1 cellular context compared by ENCODE assay signal in the genomic region with DNA sequence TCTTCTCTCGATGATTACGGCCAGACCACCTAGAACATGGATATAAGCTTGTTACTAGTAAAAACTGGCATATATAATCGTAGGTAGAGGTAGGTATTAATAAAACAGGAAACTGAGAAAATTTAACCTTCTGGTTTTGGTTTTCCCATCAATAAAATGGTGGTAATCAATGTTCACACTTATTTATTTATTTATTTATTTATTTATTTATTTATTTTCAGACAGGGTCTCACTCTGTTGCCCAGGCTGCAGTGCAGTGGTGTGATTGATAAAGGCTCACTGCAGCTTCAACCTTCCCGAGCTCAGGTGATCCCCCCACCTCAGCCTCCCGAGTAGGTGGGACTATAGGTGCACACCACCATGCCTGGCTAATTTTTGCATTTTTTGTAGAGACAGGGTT.
TF ChIP-seq lines count a peak whose summit lies in the region.

No MANE protein-coding gene starts in this region.

TF ChIP-seq in HEK293, 187 proteins besides CTCF, POLR2A, EP300 and RAD21 (continued from another document):
- no peak for TF ChIP-seq KLF16 (tag by site-specific recombination; IDR thresholded peaks at IDR 0.05)
- no peak for TF ChIP-seq GLIS1 (tag by site-specific recombination; IDR thresholded peaks at IDR 0.05)
- TF ChIP-seq, protein P1, sequence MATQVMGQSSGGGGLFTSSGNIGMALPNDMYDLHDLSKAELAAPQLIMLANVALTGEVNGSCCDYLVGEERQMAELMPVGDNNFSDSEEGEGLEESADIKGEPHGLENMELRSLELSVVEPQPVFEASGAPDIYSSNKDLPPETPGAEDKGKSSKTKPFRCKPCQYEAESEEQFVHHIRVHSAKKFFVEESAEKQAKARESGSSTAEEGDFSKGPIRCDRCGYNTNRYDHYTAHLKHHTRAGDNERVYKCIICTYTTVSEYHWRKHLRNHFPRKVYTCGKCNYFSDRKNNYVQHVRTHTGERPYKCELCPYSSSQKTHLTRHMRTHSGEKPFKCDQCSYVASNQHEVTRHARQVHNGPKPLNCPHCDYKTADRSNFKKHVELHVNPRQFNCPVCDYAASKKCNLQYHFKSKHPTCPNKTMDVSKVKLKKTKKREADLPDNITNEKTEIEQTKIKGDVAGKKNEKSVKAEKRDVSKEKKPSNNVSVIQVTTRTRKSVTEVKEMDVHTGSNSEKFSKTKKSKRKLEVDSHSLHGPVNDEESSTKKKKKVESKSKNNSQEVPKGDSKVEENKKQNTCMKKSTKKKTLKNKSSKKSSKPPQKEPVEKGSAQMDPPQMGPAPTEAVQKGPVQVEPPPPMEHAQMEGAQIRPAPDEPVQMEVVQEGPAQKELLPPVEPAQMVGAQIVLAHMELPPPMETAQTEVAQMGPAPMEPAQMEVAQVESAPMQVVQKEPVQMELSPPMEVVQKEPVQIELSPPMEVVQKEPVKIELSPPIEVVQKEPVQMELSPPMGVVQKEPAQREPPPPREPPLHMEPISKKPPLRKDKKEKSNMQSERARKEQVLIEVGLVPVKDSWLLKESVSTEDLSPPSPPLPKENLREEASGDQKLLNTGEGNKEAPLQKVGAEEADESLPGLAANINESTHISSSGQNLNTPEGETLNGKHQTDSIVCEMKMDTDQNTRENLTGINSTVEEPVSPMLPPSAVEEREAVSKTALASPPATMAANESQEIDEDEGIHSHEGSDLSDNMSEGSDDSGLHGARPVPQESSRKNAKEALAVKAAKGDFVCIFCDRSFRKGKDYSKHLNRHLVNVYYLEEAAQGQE (tag by site-specific recombination; IDR thresholded peaks at IDR 0.05): peak; percentile 70
- TF ChIP-seq WT1 (tag by site-specific recombination; IDR thresholded peaks at IDR 0.05): no peak
- no peak for TF ChIP-seq ZNF423 (tag by site-specific recombination; IDR thresholded peaks at IDR 0.05)
- TF ChIP-seq SALL2 (tag by site-specific recombination; IDR thresholded peaks at IDR 0.05; ENCODE audit: borderline replicate concordance): no peak
- no peak for TF ChIP-seq ZNF549 (tag by site-specific recombination; IDR thresholded peaks at IDR 0.05)
- 0 out of 2 replicates have a peak, but pooled peaks have one; percentile 39 for TF ChIP-seq ZNF121 (tag by site-specific recombination; IDR thresholded peaks at IDR 0.05)
- TF ChIP-seq ZNF133 (tag by site-specific recombination; IDR thresholded peaks at IDR 0.05): no peak
- TF ChIP-seq, protein P2, sequence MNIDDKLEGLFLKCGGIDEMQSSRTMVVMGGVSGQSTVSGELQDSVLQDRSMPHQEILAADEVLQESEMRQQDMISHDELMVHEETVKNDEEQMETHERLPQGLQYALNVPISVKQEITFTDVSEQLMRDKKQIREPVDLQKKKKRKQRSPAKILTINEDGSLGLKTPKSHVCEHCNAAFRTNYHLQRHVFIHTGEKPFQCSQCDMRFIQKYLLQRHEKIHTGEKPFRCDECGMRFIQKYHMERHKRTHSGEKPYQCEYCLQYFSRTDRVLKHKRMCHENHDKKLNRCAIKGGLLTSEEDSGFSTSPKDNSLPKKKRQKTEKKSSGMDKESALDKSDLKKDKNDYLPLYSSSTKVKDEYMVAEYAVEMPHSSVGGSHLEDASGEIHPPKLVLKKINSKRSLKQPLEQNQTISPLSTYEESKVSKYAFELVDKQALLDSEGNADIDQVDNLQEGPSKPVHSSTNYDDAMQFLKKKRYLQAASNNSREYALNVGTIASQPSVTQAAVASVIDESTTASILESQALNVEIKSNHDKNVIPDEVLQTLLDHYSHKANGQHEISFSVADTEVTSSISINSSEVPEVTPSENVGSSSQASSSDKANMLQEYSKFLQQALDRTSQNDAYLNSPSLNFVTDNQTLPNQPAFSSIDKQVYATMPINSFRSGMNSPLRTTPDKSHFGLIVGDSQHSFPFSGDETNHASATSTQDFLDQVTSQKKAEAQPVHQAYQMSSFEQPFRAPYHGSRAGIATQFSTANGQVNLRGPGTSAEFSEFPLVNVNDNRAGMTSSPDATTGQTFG (tag by site-specific recombination; IDR thresholded peaks at IDR 0.05; ENCODE audit: borderline replicate concordance): no peak
- TF ChIP-seq ZNF274 (IDR thresholded peaks at IDR 0.05; ENCODE audit: low read length): no peak
- no peak for TF ChIP-seq ZNF274 (tag by site-specific recombination; IDR thresholded peaks at IDR 0.05; ENCODE audit: borderline replicate concordance)
- TF ChIP-seq ZBTB20 (tag by site-specific recombination; IDR thresholded peaks at IDR 0.05): no peak
- peak; percentile 75 for TF ChIP-seq ZBTB8A (tag by site-specific recombination; IDR thresholded peaks at IDR 0.05)
- TF ChIP-seq, protein P3, sequence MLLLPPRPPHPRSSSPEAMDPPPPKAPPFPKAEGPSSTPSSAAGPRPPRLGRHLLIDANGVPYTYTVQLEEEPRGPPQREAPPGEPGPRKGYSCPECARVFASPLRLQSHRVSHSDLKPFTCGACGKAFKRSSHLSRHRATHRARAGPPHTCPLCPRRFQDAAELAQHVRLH (tag by site-specific recombination; IDR thresholded peaks at IDR 0.05): peak; percentile 36; the same call in 1 of the 2 replicates
- TF ChIP-seq, protein P4, sequence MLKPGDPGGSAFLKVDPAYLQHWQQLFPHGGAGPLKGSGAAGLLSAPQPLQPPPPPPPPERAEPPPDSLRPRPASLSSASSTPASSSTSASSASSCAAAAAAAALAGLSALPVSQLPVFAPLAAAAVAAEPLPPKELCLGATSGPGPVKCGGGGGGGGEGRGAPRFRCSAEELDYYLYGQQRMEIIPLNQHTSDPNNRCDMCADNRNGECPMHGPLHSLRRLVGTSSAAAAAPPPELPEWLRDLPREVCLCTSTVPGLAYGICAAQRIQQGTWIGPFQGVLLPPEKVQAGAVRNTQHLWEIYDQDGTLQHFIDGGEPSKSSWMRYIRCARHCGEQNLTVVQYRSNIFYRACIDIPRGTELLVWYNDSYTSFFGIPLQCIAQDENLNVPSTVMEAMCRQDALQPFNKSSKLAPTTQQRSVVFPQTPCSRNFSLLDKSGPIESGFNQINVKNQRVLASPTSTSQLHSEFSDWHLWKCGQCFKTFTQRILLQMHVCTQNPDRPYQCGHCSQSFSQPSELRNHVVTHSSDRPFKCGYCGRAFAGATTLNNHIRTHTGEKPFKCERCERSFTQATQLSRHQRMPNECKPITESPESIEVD (tag by site-specific recombination; IDR thresholded peaks at IDR 0.05): no peak
- 0 out of 2 replicates have a peak, but pooled peaks have one; percentile 37 for TF ChIP-seq ZNF341 (tag by site-specific recombination; IDR thresholded peaks at IDR 0.05; ENCODE audit: low read depth)
- TF ChIP-seq ZBTB48 (tag by site-specific recombination; IDR thresholded peaks at IDR 0.05): no peak
- TF ChIP-seq SCRT1 (tag by site-specific recombination; IDR thresholded peaks at IDR 0.05; ENCODE audit: borderline replicate concordance): no peak
- no peak for TF ChIP-seq ZNF785 (tag by site-specific recombination; IDR thresholded peaks at IDR 0.05)
- no peak for TF ChIP-seq ZNF416 (tag by site-specific recombination; IDR thresholded peaks at IDR 0.05)
- TF ChIP-seq ZNF701 (tag by site-specific recombination; IDR thresholded peaks at IDR 0.05): no peak
- TF ChIP-seq, protein P5, sequence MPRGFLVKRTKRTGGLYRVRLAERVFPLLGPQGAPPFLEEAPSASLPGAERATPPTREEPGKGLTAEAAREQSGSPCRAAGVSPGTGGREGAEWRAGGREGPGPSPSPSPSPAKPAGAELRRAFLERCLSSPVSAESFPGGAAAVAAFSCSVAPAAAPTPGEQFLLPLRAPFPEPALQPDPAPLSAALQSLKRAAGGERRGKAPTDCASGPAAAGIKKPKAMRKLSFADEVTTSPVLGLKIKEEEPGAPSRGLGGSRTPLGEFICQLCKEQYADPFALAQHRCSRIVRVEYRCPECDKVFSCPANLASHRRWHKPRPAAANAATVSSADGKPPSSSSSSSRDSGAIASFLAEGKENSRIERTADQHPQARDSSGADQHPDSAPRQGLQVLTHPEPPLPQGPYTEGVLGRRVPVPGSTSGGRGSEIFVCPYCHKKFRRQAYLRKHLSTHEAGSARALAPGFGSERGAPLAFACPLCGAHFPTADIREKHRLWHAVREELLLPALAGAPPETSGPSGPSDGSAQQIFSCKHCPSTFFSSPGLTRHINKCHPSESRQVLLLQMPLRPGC (tag by site-specific recombination; IDR thresholded peaks at IDR 0.05): no peak
- 0 out of 2 replicates have a peak, but pooled peaks have one; percentile 39 for TF ChIP-seq ZNF354C (tag by site-specific recombination; IDR thresholded peaks at IDR 0.05; ENCODE audit: borderline replicate concordance, low read depth)
- TF ChIP-seq ZNF223 (tag by site-specific recombination; IDR thresholded peaks at IDR 0.05): no peak
- no peak for TF ChIP-seq HOXA7 (CRISPR knock-in tag; IDR thresholded peaks at IDR 0.05; ENCODE audit: borderline replicate concordance)
- no peak for TF ChIP-seq PRDM1 (tag by site-specific recombination; IDR thresholded peaks at IDR 0.05)
- no peak for TF ChIP-seq ZFHX2 (tag by site-specific recombination; conservative IDR thresholded peaks at IDR 0.05)
- peak; percentile 71 for TF ChIP-seq ZNF555 (tag by site-specific recombination; conservative IDR thresholded peaks at IDR 0.05)
- TF ChIP-seq, protein P6, sequence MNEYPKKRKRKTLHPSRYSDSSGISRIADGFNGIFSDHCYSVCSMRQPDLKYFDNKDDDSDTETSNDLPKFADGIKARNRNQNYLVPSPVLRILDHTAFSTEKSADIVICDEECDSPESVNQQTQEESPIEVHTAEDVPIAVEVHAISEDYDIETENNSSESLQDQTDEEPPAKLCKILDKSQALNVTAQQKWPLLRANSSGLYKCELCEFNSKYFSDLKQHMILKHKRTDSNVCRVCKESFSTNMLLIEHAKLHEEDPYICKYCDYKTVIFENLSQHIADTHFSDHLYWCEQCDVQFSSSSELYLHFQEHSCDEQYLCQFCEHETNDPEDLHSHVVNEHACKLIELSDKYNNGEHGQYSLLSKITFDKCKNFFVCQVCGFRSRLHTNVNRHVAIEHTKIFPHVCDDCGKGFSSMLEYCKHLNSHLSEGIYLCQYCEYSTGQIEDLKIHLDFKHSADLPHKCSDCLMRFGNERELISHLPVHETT (tag by site-specific recombination; IDR thresholded peaks at IDR 0.05): no peak
- TF ChIP-seq ZNF792 (tag by site-specific recombination; IDR thresholded peaks at IDR 0.05): no peak
- TF ChIP-seq ZNF426 (tag by site-specific recombination; IDR thresholded peaks at IDR 0.05): peak; percentile 91
- no peak for TF ChIP-seq ZNF600 (tag by site-specific recombination; IDR thresholded peaks at IDR 0.05)
- TF ChIP-seq ZNF19 (tag by site-specific recombination; IDR thresholded peaks at IDR 0.05; ENCODE audit: low read depth): 0 out of 2 replicates have a peak, but pooled peaks have one; percentile 49
- no peak for TF ChIP-seq ZNF157 (tag by site-specific recombination; IDR thresholded peaks at IDR 0.05)
- TF ChIP-seq, protein P7, sequence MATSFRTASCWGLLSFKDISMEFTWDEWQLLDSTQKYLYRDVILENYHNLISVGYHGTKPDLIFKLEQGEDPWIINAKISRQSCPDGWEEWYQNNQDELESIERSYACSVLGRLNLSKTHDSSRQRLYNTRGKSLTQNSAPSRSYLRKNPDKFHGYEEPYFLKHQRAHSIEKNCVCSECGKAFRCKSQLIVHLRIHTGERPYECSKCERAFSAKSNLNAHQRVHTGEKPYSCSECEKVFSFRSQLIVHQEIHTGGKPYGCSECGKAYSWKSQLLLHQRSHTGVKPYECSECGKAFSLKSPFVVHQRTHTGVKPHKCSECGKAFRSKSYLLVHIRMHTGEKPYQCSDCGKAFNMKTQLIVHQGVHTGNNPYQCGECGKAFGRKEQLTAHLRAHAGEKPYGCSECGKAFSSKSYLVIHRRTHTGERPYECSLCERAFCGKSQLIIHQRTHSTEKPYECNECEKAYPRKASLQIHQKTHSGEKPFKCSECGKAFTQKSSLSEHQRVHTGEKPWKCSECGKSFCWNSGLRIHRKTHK (tag by site-specific recombination; IDR thresholded peaks at IDR 0.05): no peak
- no peak for TF ChIP-seq ZSCAN23 (tag by site-specific recombination; IDR thresholded peaks at IDR 0.05)
- no peak for TF ChIP-seq ZNF350 (tag by site-specific recombination; IDR thresholded peaks at IDR 0.05)
- TF ChIP-seq RBAK (tag by site-specific recombination; IDR thresholded peaks at IDR 0.05): 0 out of 2 replicates have a peak, but pooled peaks have one; percentile 40
- no peak for TF ChIP-seq OSR2 (tag by site-specific recombination; IDR thresholded peaks at IDR 0.05)
- no peak for TF ChIP-seq ZNF2 (tag by site-specific recombination; IDR thresholded peaks at IDR 0.05)
- no peak for TF ChIP-seq ZNF302 (tag by site-specific recombination; IDR thresholded peaks at IDR 0.05; ENCODE audit: low read depth)
- TF ChIP-seq, protein P8, sequence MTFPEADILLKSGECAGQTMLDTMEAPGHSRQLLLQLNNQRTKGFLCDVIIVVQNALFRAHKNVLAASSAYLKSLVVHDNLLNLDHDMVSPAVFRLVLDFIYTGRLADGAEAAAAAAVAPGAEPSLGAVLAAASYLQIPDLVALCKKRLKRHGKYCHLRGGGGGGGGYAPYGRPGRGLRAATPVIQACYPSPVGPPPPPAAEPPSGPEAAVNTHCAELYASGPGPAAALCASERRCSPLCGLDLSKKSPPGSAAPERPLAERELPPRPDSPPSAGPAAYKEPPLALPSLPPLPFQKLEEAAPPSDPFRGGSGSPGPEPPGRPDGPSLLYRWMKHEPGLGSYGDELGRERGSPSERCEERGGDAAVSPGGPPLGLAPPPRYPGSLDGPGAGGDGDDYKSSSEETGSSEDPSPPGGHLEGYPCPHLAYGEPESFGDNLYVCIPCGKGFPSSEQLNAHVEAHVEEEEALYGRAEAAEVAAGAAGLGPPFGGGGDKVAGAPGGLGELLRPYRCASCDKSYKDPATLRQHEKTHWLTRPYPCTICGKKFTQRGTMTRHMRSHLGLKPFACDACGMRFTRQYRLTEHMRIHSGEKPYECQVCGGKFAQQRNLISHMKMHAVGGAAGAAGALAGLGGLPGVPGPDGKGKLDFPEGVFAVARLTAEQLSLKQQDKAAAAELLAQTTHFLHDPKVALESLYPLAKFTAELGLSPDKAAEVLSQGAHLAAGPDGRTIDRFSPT (tag by site-specific recombination; IDR thresholded peaks at IDR 0.05): no peak
- TF ChIP-seq ZNF138 (tag by site-specific recombination; IDR thresholded peaks at IDR 0.05; ENCODE audit: borderline replicate concordance): peak; percentile 61; the same call in 1 of the 2 replicates
- TF ChIP-seq ZNF560 (tag by site-specific recombination; IDR thresholded peaks at IDR 0.05; ENCODE audit: borderline replicate concordance): peak; percentile 73; the same call in 1 of the 2 replicates
- no peak for TF ChIP-seq GFI1B (tag by site-specific recombination; IDR thresholded peaks at IDR 0.05)
- peak; percentile 80 for TF ChIP-seq ZNF140 (tag by site-specific recombination; IDR thresholded peaks at IDR 0.05)
- TF ChIP-seq ZBTB21 (tag by site-specific recombination; IDR thresholded peaks at IDR 0.05): peak; percentile 51; the same call in 1 of the 2 replicates
- TF ChIP-seq ZNF624 (tag by site-specific recombination; IDR thresholded peaks at IDR 0.05): no peak
TF ChIP-seq in HEK293: peak in this region for 32.
